Comparison of ENCODE assay signal across 16 cellular contexts in the genomic region with DNA sequence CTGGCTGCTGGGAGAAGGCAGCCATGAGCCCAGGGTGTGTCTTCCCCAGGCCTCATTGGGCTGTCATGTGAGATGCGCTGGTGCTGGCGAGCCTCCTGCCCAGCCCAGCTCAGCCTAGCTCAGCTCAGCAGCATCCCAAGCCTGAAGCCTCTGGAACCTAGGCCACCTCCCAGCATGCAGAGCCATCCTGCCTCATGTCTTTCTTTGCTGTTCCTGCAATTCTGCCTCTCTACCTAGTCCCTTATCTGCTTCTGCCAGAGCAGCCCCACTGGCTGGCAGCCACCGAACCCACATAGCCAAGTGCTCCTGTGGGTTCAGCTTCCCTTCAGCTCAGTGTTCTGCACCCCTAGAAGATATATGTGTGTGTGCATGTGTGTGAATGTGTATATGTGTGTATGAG.
"Had no signal": no experiment of that assay in that cellular context is flagged by ENCODE, and none has a peak within 500 bp of the region (broad histone marks: within the 10 kb centered on the region; RNA-seq: fewer than 3 reads in every experiment).

No MANE protein-coding gene starts in this region.

- H3K4me3 ChIP-seq: colonic mucosa, left lung, stomach, thyroid gland had no signal

- H3K9me3 ChIP-seq: colonic mucosa, left lung, stomach, thyroid gland had no signal

- H3K9me3 Mint-ChIP-seq: activated CD8-positive, alpha-beta T cell treated with anti-CD3 and anti-CD28 coated beads for 36 hours; activated naive CD8-positive, alpha-beta T cell treated with anti-CD3 and anti-CD28 coated beads, Interleukin-2, amount 50 U/mL, for 24 hours; memory B cell; neural crest cell had no signal

- H3K27ac Mint-ChIP-seq: activated CD4-positive, alpha-beta T cell treated with anti-CD3 and anti-CD28 coated beads for 36 hours; activated CD8-positive, alpha-beta T cell treated with anti-CD3 and anti-CD28 coated beads for 36 hours; activated naive CD8-positive, alpha-beta T cell treated with anti-CD3 and anti-CD28 coated beads, Interleukin-2, amount 50 U/mL, for 24 hours; memory B cell had no signal

- H3K27ac ChIP-seq: colonic mucosa, parathyroid adenoma, thyroid gland, WERI-Rb-1 had no signal

- H3K36me3 ChIP-seq: colonic mucosa, left lung, stomach, thyroid gland, WERI-Rb-1 had no signal

- FAIRE-seq: frontal cortex had no signal

- H3K27me3 ChIP-seq: colonic mucosa, left lung, stomach, thyroid gland had no signal

- H3K4me3 Mint-ChIP-seq: activated CD4-positive, alpha-beta T cell treated with anti-CD3 and anti-CD28 coated beads for 36 hours; activated CD8-positive, alpha-beta T cell treated with anti-CD3 and anti-CD28 coated beads for 36 hours; activated naive CD8-positive, alpha-beta T cell treated with anti-CD3 and anti-CD28 coated beads, Interleukin-2, amount 50 U/mL, for 24 hours; memory B cell; neural crest cell had no signal

- ATAC-seq: activated CD4-positive, alpha-beta T cell treated with anti-CD3 and anti-CD28 coated beads for 36 hours; activated CD8-positive, alpha-beta T cell treated with anti-CD3 and anti-CD28 coated beads for 36 hours; activated naive CD8-positive, alpha-beta T cell treated with anti-CD3 and anti-CD28 coated beads, Interleukin-2, amount 50 U/mL, for 24 hours had no signal

- H3K27me3 Mint-ChIP-seq: activated naive CD8-positive, alpha-beta T cell treated with anti-CD3 and anti-CD28 coated beads, Interleukin-2, amount 50 U/mL, for 24 hours had no signal

- H3K4me1 ChIP-seq: colonic mucosa, parathyroid adenoma, thyroid gland had no signal

- DNase-seq: activated CD8-positive, alpha-beta memory T cell treated with anti-CD3 and anti-CD28 coated beads, Interleukin-2, amount 50 U/mL, for 48 hours; effector CD8-positive, alpha-beta T cell; islet precursor cell; T-helper 1 cell; thyroid gland; WERI-Rb-1 had no signal

- H3K36me3 Mint-ChIP-seq: memory B cell had no signal

- H3K4me1 Mint-ChIP-seq: activated CD4-positive, alpha-beta T cell treated with anti-CD3 and anti-CD28 coated beads for 36 hours; activated naive CD8-positive, alpha-beta T cell treated with anti-CD3 and anti-CD28 coated beads, Interleukin-2, amount 50 U/mL, for 24 hours; memory B cell had no signal
